ENCODE assay signal across 22 cellular contexts in genomic region chr5:167358868-167359492, GRCh38.
A peak's percentile ranks its signal among the peaks of the same experiment; 100 is the strongest.
DNase-seq lines count a peak whose midpoint lies in the region; ATAC-seq and TF ChIP-seq lines count a peak whose summit lies in the region.
"Had no signal": no experiment of that assay in that cellular context is flagged by ENCODE, and none has a peak within 500 bp of the region (broad histone marks: within the 10 kb centered on the region; RNA-seq: fewer than 3 reads in every experiment).

No MANE protein-coding gene starts in this region.

- no peak overlapping the region for H3K27ac Mint-ChIP-seq in CD8-positive, alpha-beta T cell
- no peak overlapping the region for H3K27ac Mint-ChIP-seq in CD4-positive, alpha-beta T cell
- H3K27ac Mint-ChIP-seq: CD4-positive, alpha-beta memory T cell; HFFc6 had no signal

- H3K27me3 ChIP-seq in iPS-15b (ENCODE audit: control insufficient read depth, insufficient read depth, low read length): no peaks in the 10 kb centered on the region
- H3K27me3 ChIP-seq in CD8-positive, alpha-beta T cell (ENCODE audit: insufficient read depth, low read length): no peaks in the 10 kb centered on the region
- no peaks in the 10 kb centered on the region for H3K27me3 ChIP-seq in CD4-positive, alpha-beta T cell (ENCODE audit: control insufficient read depth, insufficient read depth, low read length)

- intact Hi-C loops in CD8-positive, alpha-beta T cell (cut with DNase I, micrococcal nuclease): no loop called here
- intact Hi-C loops in CD4-positive, alpha-beta T cell (cut with DNase I, micrococcal nuclease): no loop called here

- WGBS in mesodermal cell (ENCODE audit: insufficient coverage in 2 of 2), 2 experiments: 0 to 11% methylated on average over 1 of the region's 6 CpGs

- H3K9me3 ChIP-seq in HEK293 (ENCODE audit: control insufficient read depth, insufficient read depth, low read depth, low read length) (no peaks in the 10 kb centered on the region), iPS-15b (ENCODE audit: control insufficient read depth, insufficient read depth, low read length) (no peaks in the 10 kb centered on the region), mesodermal cell (ENCODE audit: control insufficient read depth, low read length) (no peaks in the 10 kb centered on the region)
- H3K9me3 ChIP-seq in CD8-positive, alpha-beta T cell (ENCODE audit: low read length): no peaks in the 10 kb centered on the region
- no peaks in the 10 kb centered on the region for H3K9me3 ChIP-seq in CD4-positive, alpha-beta T cell (ENCODE audit: control insufficient read depth, low read length)

- H3K4me1 Mint-ChIP-seq in CD8-positive, alpha-beta T cell (ENCODE audit: low read depth): no peaks in the 10 kb centered on the region
- H3K4me1 Mint-ChIP-seq in CD4-positive, alpha-beta T cell (ENCODE audit: low read depth): no peaks in the 10 kb centered on the region
- H3K4me1 Mint-ChIP-seq: CD4-positive, alpha-beta memory T cell had no signal

- peaks cover 7% of the 10 kb centered on the region for H3K9me3 Mint-ChIP-seq in CD8-positive, alpha-beta T cell
- peaks cover 6% of the 10 kb centered on the region for H3K9me3 Mint-ChIP-seq in CD4-positive, alpha-beta T cell

- ATAC-seq in CD8-positive, alpha-beta T cell: no peak
- no peak for ATAC-seq in CD4-positive, alpha-beta T cell (ENCODE audit: poor library complexity)
- ATAC-seq in GM18858 (IDR thresholded peaks at IDR 0.05; ENCODE audit: unreplicated experiment): no peak
- ATAC-seq: Panc1, SK-N-SH treated with all-trans-retinoic acid at 6 μM for 48 hours had no signal

- H3K27ac ChIP-seq in HEK293 (ENCODE audit: extremely low read depth, low read depth, low read length) (no peak overlapping the region), mesodermal cell (ENCODE audit: low read depth, low read length, severe bottlenecking) (peak overlapping the region; percentile 19)
- no peak overlapping the region for H3K27ac ChIP-seq in CD8-positive, alpha-beta T cell (ENCODE audit: low read depth, low read length)
- H3K27ac ChIP-seq in CD4-positive, alpha-beta T cell (ENCODE audit: low read depth, low read length): no peak overlapping the region

- TF ChIP-seq CTCF in HEK293 (tag by site-specific recombination; IDR thresholded peaks at IDR 0.05): no peak
- no peak for TF ChIP-seq CTCF in CD8-positive, alpha-beta T cell (IDR thresholded peaks at IDR 0.05)
- no peak for TF ChIP-seq CTCF in CD4-positive, alpha-beta T cell (IDR thresholded peaks at IDR 0.05)

- no peaks in the 10 kb centered on the region for H3K36me3 Mint-ChIP-seq in CD8-positive, alpha-beta T cell
- no peaks in the 10 kb centered on the region for H3K36me3 Mint-ChIP-seq in CD4-positive, alpha-beta T cell (ENCODE audit: low read depth)
- H3K36me3 Mint-ChIP-seq: CD4-positive, alpha-beta memory T cell had no signal

- H3K36me3 ChIP-seq in HEK293 (ENCODE audit: control insufficient read depth in 2 of 2, insufficient read depth in 1 of 2, low read length in 2 of 2): no peaks in the 10 kb centered on the region
- no peaks in the 10 kb centered on the region for H3K36me3 ChIP-seq in iPS-15b (ENCODE audit: control insufficient read depth, insufficient read depth, low read length)
- H3K36me3 ChIP-seq in mesodermal cell (ENCODE audit: control insufficient read depth, insufficient read depth, low read length): no peaks in the 10 kb centered on the region
- H3K36me3 ChIP-seq in CD8-positive, alpha-beta T cell (ENCODE audit: insufficient read depth, low read length): no peaks in the 10 kb centered on the region

- no peak overlapping the region for H3K4me3 Mint-ChIP-seq in CD8-positive, alpha-beta T cell
- H3K4me3 Mint-ChIP-seq in CD4-positive, alpha-beta T cell: no peak overlapping the region
- H3K4me3 Mint-ChIP-seq: CD4-positive, alpha-beta memory T cell; HFFc6 had no signal

- H3K9ac ChIP-seq in iPS-15b (ENCODE audit: low read depth, low read length): no peak overlapping the region

- no peaks in the 10 kb centered on the region for H3K27me3 Mint-ChIP-seq in CD8-positive, alpha-beta T cell (ENCODE audit: low read depth)
- H3K27me3 Mint-ChIP-seq in CD4-positive, alpha-beta T cell: no peaks in the 10 kb centered on the region
- H3K27me3 Mint-ChIP-seq: CD4-positive, alpha-beta memory T cell had no signal

- H3K4me1 ChIP-seq in HEK293 (ENCODE audit: control insufficient read depth, insufficient read depth, low read length) (no peaks in the 10 kb centered on the region), iPS-15b (ENCODE audit: control insufficient read depth, insufficient read depth, low read length) (peaks cover 23% of the 10 kb centered on the region), mesodermal cell (ENCODE audit: control insufficient read depth, insufficient read depth, low read length, poor library complexity, severe bottlenecking) (no peaks in the 10 kb centered on the region)
- H3K4me1 ChIP-seq in CD8-positive, alpha-beta T cell (ENCODE audit: insufficient read depth, low read length): no peaks in the 10 kb centered on the region

- POLR2A ChIA-PET in HEK293 (lab: Yijun Ruan, JAX): no interaction called here
- POLR2A ChIA-PET in CD8-positive, alpha-beta T cell (lab: Charles Lee): no interaction called here
- POLR2A ChIA-PET in CD4-positive, alpha-beta T cell (lab: Charles Lee): no interaction called here

- H3K4me3 ChIP-seq in HEK293 (ENCODE audit: low read depth, low read length) (no peak overlapping the region), iPS-15b (ENCODE audit: low read depth, low read length) (peak overlapping the region; percentile 33), mesodermal cell (ENCODE audit: extremely low read depth, insufficient read depth, low read length, poor library complexity, severe bottlenecking) (no peak overlapping the region)
- H3K4me3 ChIP-seq in CD8-positive, alpha-beta T cell (ENCODE audit: low read depth, low read length): no peak overlapping the region

- DNase-seq in astrocyte of the hippocampus (ENCODE audit: low read depth, low spot score) (peak; percentile 30), occipital lobe (lab: John Stamatoyannopoulos, UW) (no peak)
- no peak for DNase-seq in CD8-positive, alpha-beta T cell
- no peak for DNase-seq in CD4-positive, alpha-beta T cell
- DNase-seq: CD4-positive, alpha-beta memory T cell; DMS153; GDM1; HFFc6; KG1; NCI-H1092 treated with DMSO at 0.1 percent for 48 hours; NCI-H146; NCI-H2029 treated with DMSO at 0.1 percent for 48 hours; NCI-H345; NCI-H524; NCI-H774; NK-92 treated with Interleukin-12 subunit alpha and Interleukin-12 subunit beta, amount 100 ng/mL, for 24 hours had no signal

- CTCF ChIA-PET in HEK293 (lab: Yijun Ruan, JAX): no interaction called here
- CTCF ChIA-PET in CD8-positive, alpha-beta T cell (lab: Charles Lee): no interaction called here
- CTCF ChIA-PET in CD4-positive, alpha-beta T cell (lab: Charles Lee): no interaction called here

TF ChIP-seq in HEK293, 187 proteins besides CTCF, POLR2A, EP300 and RAD21:
- TF ChIP-seq ZNF324 (tag by site-specific recombination; IDR thresholded peaks at IDR 0.05): no peak
- TF ChIP-seq, protein P1, sequence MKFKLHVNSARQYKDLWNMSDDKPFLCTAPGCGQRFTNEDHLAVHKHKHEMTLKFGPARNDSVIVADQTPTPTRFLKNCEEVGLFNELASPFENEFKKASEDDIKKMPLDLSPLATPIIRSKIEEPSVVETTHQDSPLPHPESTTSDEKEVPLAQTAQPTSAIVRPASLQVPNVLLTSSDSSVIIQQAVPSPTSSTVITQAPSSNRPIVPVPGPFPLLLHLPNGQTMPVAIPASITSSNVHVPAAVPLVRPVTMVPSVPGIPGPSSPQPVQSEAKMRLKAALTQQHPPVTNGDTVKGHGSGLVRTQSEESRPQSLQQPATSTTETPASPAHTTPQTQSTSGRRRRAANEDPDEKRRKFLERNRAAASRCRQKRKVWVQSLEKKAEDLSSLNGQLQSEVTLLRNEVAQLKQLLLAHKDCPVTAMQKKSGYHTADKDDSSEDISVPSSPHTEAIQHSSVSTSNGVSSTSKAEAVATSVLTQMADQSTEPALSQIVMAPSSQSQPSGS (tag by site-specific recombination; IDR thresholded peaks at IDR 0.05; ENCODE audit: low read depth): 0 out of 2 replicates have a peak, but pooled peaks have one; percentile 36
